ENCODE assay signal across 7 cellular contexts in the genomic region with DNA sequence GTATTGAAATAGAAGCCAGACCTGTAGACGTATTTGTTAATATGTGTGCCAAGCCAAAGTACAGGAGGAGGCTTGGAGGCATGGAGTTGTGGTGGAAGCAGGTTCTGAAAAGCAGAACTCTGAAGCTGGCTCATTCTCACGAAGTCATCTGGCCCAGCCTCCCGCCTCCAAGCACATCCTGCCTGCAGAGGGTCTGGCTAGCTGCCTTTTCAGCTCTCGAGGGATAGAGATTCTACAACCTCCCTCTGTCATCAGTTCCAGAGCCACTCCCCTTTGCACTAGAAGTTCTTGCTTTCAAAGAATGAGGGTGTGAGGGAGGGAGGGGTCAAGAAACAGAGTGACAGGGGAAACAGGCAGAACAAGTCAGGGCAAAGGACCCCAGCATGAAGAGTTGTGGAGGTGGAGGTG.
DNase-seq lines count a peak whose midpoint lies in the region; ATAC-seq, FAIRE-seq and TF ChIP-seq lines count a peak whose summit lies in the region.

No MANE protein-coding gene starts in this region.

- peaks cover 0 to 2% of the 10 kb centered on the region in 2 donors for H3K4me1 ChIP-seq in kidney (ENCODE audit: control insufficient read depth in 1 of 2, insufficient read depth in 1 of 2, low read depth in 1 of 2, low read length in 2 of 2)
- H3K4me1 ChIP-seq in upper lobe of left lung: no peaks in the 10 kb centered on the region
- H3K4me1 ChIP-seq in Peyer's patch: peaks cover 0 to 5% (median 0%) of the 10 kb centered on the region in 4 donors

- H3K36me3 Mint-ChIP-seq in activated naive CD8-positive, alpha-beta T cell treated with anti-CD3 and anti-CD28 coated beads, Interleukin-2, amount 50 U/mL, for 24 hours (ENCODE audit: low read depth): no peaks in the 10 kb centered on the region

- no peak for TF ChIP-seq POLR2A in GM12892 (IDR thresholded peaks at IDR 0.05; ENCODE audit: low read depth, low read length)
- no peak for TF ChIP-seq POLR2A in upper lobe of left lung (IDR thresholded peaks at IDR 0.05)
- no peak for TF ChIP-seq POLR2A in Peyer's patch (IDR thresholded peaks at IDR 0.05)

- H3K27me3 Mint-ChIP-seq in activated naive CD8-positive, alpha-beta T cell treated with anti-CD3 and anti-CD28 coated beads, Interleukin-2, amount 50 U/mL, for 24 hours: no peaks in the 10 kb centered on the region

- no peak for TF ChIP-seq CTCF in kidney (IDR thresholded peaks at IDR 0.05; ENCODE audit: borderline replicate concordance, extremely low read depth, insufficient read depth)
- TF ChIP-seq CTCF in upper lobe of left lung (IDR thresholded peaks at IDR 0.05): no peak
- no peak for TF ChIP-seq CTCF in Peyer's patch (IDR thresholded peaks at IDR 0.05)

- H3K9me3 ChIP-seq in kidney (ENCODE audit: control insufficient read depth in 1 of 2, low read length in 2 of 2) (no peaks in the 10 kb centered on the region), upper lobe of left lung (no peaks in the 10 kb centered on the region), Peyer's patch (no peaks in the 10 kb centered on the region)

- no peak overlapping the region for H3K4me3 Mint-ChIP-seq in activated naive CD8-positive, alpha-beta T cell treated with anti-CD3 and anti-CD28 coated beads, Interleukin-2, amount 50 U/mL, for 24 hours

- H3K4me3 ChIP-seq in kidney (ENCODE audit: low read length in 2 of 2) (no peak overlapping the region), upper lobe of left lung (no peak overlapping the region), Peyer's patch (no peak overlapping the region)

- no peak for TF ChIP-seq EP300 in upper lobe of left lung (IDR thresholded peaks at IDR 0.05)

- H3K27ac Mint-ChIP-seq in activated naive CD8-positive, alpha-beta T cell treated with anti-CD3 and anti-CD28 coated beads, Interleukin-2, amount 50 U/mL, for 24 hours: no peak overlapping the region

- no peaks in the 10 kb centered on the region for H3K9me3 Mint-ChIP-seq in activated naive CD8-positive, alpha-beta T cell treated with anti-CD3 and anti-CD28 coated beads, Interleukin-2, amount 50 U/mL, for 24 hours

- intact Hi-C loops in kidney (cut with DNase I): no loop called here

- peak; percentile 48 for FAIRE-seq in GM12892 (lab: Jason Lieb, UNC)
- FAIRE-seq in kidney (lab: Jason Lieb, UNC): no peak

- H3K27ac ChIP-seq in kidney (ENCODE audit: low read depth in 2 of 2, low read length in 2 of 2) (no peak overlapping the region), upper lobe of left lung (no peak overlapping the region), Peyer's patch (no peak overlapping the region)

- 27 to 29% methylated on average over 3 to 4 of the region's 4 CpGs for WGBS in upper lobe of left lung, 2 donors

- ATAC-seq in HG02610 (IDR thresholded peaks at IDR 0.05; ENCODE audit: unreplicated experiment) (peak; percentile 84), upper lobe of left lung (ENCODE audit: low FRiP score in 2 of 2) (peak; percentile 50 to 89)
- peak; percentile 33 for ATAC-seq in activated naive CD8-positive, alpha-beta T cell treated with anti-CD3 and anti-CD28 coated beads, Interleukin-2, amount 50 U/mL, for 24 hours

- H3K9ac ChIP-seq in kidney (ENCODE audit: low read length in 2 of 2): no peak overlapping the region

- H3K27me3 ChIP-seq in upper lobe of left lung: no peaks in the 10 kb centered on the region
- no peaks in the 10 kb centered on the region for H3K27me3 ChIP-seq in Peyer's patch

- H3K36me3 ChIP-seq in kidney (ENCODE audit: control insufficient read depth in 1 of 2, insufficient read depth in 2 of 2, low read length in 2 of 2) (no peaks in the 10 kb centered on the region), upper lobe of left lung (no peaks in the 10 kb centered on the region), Peyer's patch (no peaks in the 10 kb centered on the region)

- DNase-seq in GM12892 (ENCODE audit: insufficient read length) (no peak), kidney (peak; percentile 76), upper lobe of left lung (no peak), Peyer's patch (no peak)
- DNase-seq in activated naive CD8-positive, alpha-beta T cell treated with anti-CD3 and anti-CD28 coated beads, Interleukin-2, amount 50 U/mL, for 24 hours: no peak
- DNase-seq in activated CD8-positive, alpha-beta memory T cell treated with anti-CD3 and anti-CD28 coated beads for 24 hours: no peak

- peaks cover 21% of the 10 kb centered on the region for H3K4me1 Mint-ChIP-seq in activated naive CD8-positive, alpha-beta T cell treated with anti-CD3 and anti-CD28 coated beads, Interleukin-2, amount 50 U/mL, for 24 hours

Comparison
In these comparisons a context has a peak if more than half of its experiments do, and no peak if none do; other contexts are left out.
1. ATAC-seq: peak in every context shown above with its lines; median percentile 84 in HG02610; 70 in upper lobe of left lung; 33 in activated naive CD8-positive, alpha-beta T cell treated with anti-CD3 and anti-CD28 coated beads, Interleukin-2, amount 50 U/mL, for 24 hours.